In genomic region chr11:11407065-11407737, GRCh38 we compare ENCODE assay signal across 14 cellular contexts. TPM values are rescaled to one million over a fixed set of nuclear protein-coding genes. Genes with fewer than 3 reads are reported as not detected.
DNase-seq lines count a peak whose midpoint lies in the region; ATAC-seq, FAIRE-seq and TF ChIP-seq lines count a peak whose summit lies in the region.
"Had no signal": no experiment of that assay in that cellular context is flagged by ENCODE, and none has a peak within 500 bp of the region (broad histone marks: within the 10 kb centered on the region; RNA-seq: fewer than 3 reads in every experiment).

No MANE protein-coding gene starts in this region.

- no peaks in the 10 kb centered on the region for H3K4me1 Mint-ChIP-seq in activated CD4-positive, alpha-beta memory T cell treated with anti-CD3 and anti-CD28 coated beads for 36 hours (ENCODE audit: low read depth)

- H3K36me3 Mint-ChIP-seq in activated CD4-positive, alpha-beta memory T cell treated with anti-CD3 and anti-CD28 coated beads for 36 hours, result no peaks in the 10 kb centered on the region

- TF ChIP-seq POLR2A in HepG2 (IDR thresholded peaks at IDR 0.05; ENCODE audit: insufficient read depth in 1 of 2, low read depth in 2 of 2, low read length in 2 of 2), result no peak
- no peak for TF ChIP-seq POLR2A in adrenal gland (IDR thresholded peaks at IDR 0.05)

- H3K27ac Mint-ChIP-seq in activated CD4-positive, alpha-beta memory T cell treated with anti-CD3 and anti-CD28 coated beads for 36 hours, result no peak overlapping the region

- TF ChIP-seq CTCF in liver (IDR thresholded peaks at IDR 0.05; ENCODE audit: low read depth, low read length, missing input control), result peak; percentile 13
- no peak for TF ChIP-seq CTCF in HepG2 (CRISPR knock-in tag; IDR thresholded peaks at IDR 0.05)
- TF ChIP-seq CTCF in adrenal gland (IDR thresholded peaks at IDR 0.05), result peak in 1 of 6 experiments; percentile 12
- no peak for TF ChIP-seq CTCF in lung (IDR thresholded peaks at IDR 0.05; ENCODE audit: control extremely low read depth, extremely low read depth)

- H3K27me3 Mint-ChIP-seq in activated CD4-positive, alpha-beta memory T cell treated with anti-CD3 and anti-CD28 coated beads for 36 hours, result peaks cover 11% of the 10 kb centered on the region

- H3K4me3 Mint-ChIP-seq in activated CD4-positive, alpha-beta memory T cell treated with anti-CD3 and anti-CD28 coated beads for 36 hours, result no peak overlapping the region

- no peaks in the 10 kb centered on the region for H3K27me3 ChIP-seq in liver (ENCODE audit: control insufficient read depth in 4 of 4, insufficient read depth in 4 of 4, low read length in 3 of 4)
- H3K27me3 ChIP-seq in HepG2 (ENCODE audit: control insufficient read depth in 1 of 2, insufficient read depth in 2 of 2, low read length in 2 of 2), result peaks cover 2 to 43% of the 10 kb centered on the region in 2 experiments; a peak in 4 of 5 replicates
- no peaks in the 10 kb centered on the region for H3K27me3 ChIP-seq in adrenal gland
- no peaks in the 10 kb centered on the region for H3K27me3 ChIP-seq in lung (ENCODE audit: control insufficient read depth, insufficient read depth)
- H3K27me3 ChIP-seq: SJSA1, suprapubic skin had no signal

- no peaks in the 10 kb centered on the region for H3K79me2 ChIP-seq in HepG2 (ENCODE audit: insufficient read depth, low read length)

- no peak for FAIRE-seq in HepG2 (lab: Jason Lieb, UNC)
- FAIRE-seq: A549 had no signal

- in situ Hi-C loops in HepG2 (cut with HindIII; ENCODE audit: extremely low pct_ligation_motif_present, low pct_unique_long_range_greater_than_20kb), result no loop called here

- WGBS in liver, result 59% methylated on average over 9 of the region's 9 CpGs
- WGBS in HepG2 (ENCODE audit: low lambda C conversion rate), result 19% methylated on average over 8 of the region's 9 CpGs
- WGBS in adrenal gland, 4 donors, result 28 to 47% (median 35%) methylated on average over 9 of the region's 9 CpGs
- WGBS in lung, 2 donors, result 32 to 40% methylated on average over 9 of the region's 9 CpGs

- TF ChIP-seq RAD21 in liver (IDR thresholded peaks at IDR 0.05), result peak; percentile 37 to 61
- TF ChIP-seq RAD21 in HepG2 (CRISPR knock-in tag; IDR thresholded peaks at IDR 0.05), result no peak

- DNase-seq in HepG2 (ENCODE audit: low spot score), result no peak
- peak; percentile 21 to 87 (median 56) for DNase-seq in adrenal gland
- peak; percentile 66 for DNase-seq in lung (ENCODE audit: low spot score)
- DNase-seq in activated CD4-positive, alpha-beta memory T cell treated with anti-CD3 and anti-CD28 coated beads for 36 hours, result no peak
- DNase-seq in HCEC 1CT, result no peak
- no peak for DNase-seq in SW 1271 (lab: John Stamatoyannopoulos, UW)
- DNase-seq: activated CD8-positive, alpha-beta memory T cell treated with anti-CD3 and anti-CD28 coated beads, Interleukin-2, amount 50 U/mL, for 4 hours; KG1 had no signal

- H3K4me3 ChIP-seq in liver (ENCODE audit: low read depth in 1 of 3, low read length in 3 of 3) (no peak overlapping the region), HepG2 (replicated peaks in 1 of 3; ENCODE audit: insufficient read depth in 1 of 3, low read depth in 2 of 3, low read length in 3 of 3) (no peak overlapping the region), adrenal gland (no peak overlapping the region), lung (no peak overlapping the region)
- H3K4me3 ChIP-seq: A549, cardiac muscle cell, SJSA1, suprapubic skin had no signal

- TF ChIP-seq EP300 in HepG2 (IDR thresholded peaks at IDR 0.05; ENCODE audit: low read depth in 2 of 2, low read length in 2 of 2), result no peak
- TF ChIP-seq EP300 in HepG2 (CRISPR knock-in tag; IDR thresholded peaks at IDR 0.05; ENCODE audit: borderline replicate concordance), result no peak

- POLR2A ChIA-PET in HepG2 (lab: Yijun Ruan, JAX), result no interaction called here
- POLR2A ChIA-PET in activated CD4-positive, alpha-beta memory T cell treated with anti-CD3 and anti-CD28 coated beads for 36 hours (lab: Charles Lee), result no interaction called here

- H3K36me3 ChIP-seq in liver (ENCODE audit: control insufficient read depth in 4 of 4, insufficient read depth in 3 of 4, low read depth in 1 of 4, low read length in 3 of 4), result peaks cover 0 to 11% (median 2%) of the 10 kb centered on the region in 4 donors
- no peaks in the 10 kb centered on the region for H3K36me3 ChIP-seq in HepG2 (replicated peaks in 1 of 2; ENCODE audit: control insufficient read depth in 1 of 2, insufficient read depth in 2 of 2, low read length in 2 of 2)
- no peaks in the 10 kb centered on the region for H3K36me3 ChIP-seq in adrenal gland (replicated peaks in 1 of 2)
- H3K36me3 ChIP-seq in lung (ENCODE audit: control insufficient read depth in 2 of 2, insufficient read depth in 2 of 2, low read length in 2 of 2), result no peaks in the 10 kb centered on the region
- H3K36me3 ChIP-seq: cardiac muscle cell, SJSA1, suprapubic skin had no signal

- no peaks in the 10 kb centered on the region for H3K9me3 Mint-ChIP-seq in activated CD4-positive, alpha-beta memory T cell treated with anti-CD3 and anti-CD28 coated beads for 36 hours

- H3K4me1 ChIP-seq in liver (ENCODE audit: control insufficient read depth in 4 of 4, insufficient read depth in 4 of 4, low read length in 3 of 4) (peaks cover 2 to 30% (median 20%) of the 10 kb centered on the region in 4 donors), HepG2 (ENCODE audit: insufficient read depth, low read length) (no peaks in the 10 kb centered on the region), adrenal gland (replicated peaks in 1 of 2) (peaks cover 4 to 19% of the 10 kb centered on the region in 2 donors), lung (ENCODE audit: control insufficient read depth in 2 of 2, insufficient read depth in 2 of 2, low read length in 2 of 2) (peaks cover 0 to 27% of the 10 kb centered on the region in 2 donors)
- H3K4me1 ChIP-seq: SJSA1 had no signal

- no peak overlapping the region for H3K9ac ChIP-seq in liver (ENCODE audit: low read depth in 1 of 2, low read length in 2 of 2)
- no peak overlapping the region for H3K9ac ChIP-seq in HepG2 (ENCODE audit: insufficient read depth, low read depth, low read length)

- no peaks in the 10 kb centered on the region for H4K20me1 ChIP-seq in HepG2 (ENCODE audit: insufficient read depth, low read length)

- intact Hi-C loops in HepG2 (cut with micrococcal nuclease; ENCODE audit: unreplicated experiment), result no loop called here
- intact Hi-C loops in adrenal gland (cut with DNase I), result no loop called here
- intact Hi-C loops in activated CD4-positive, alpha-beta memory T cell treated with anti-CD3 and anti-CD28 coated beads for 36 hours (cut with micrococcal nuclease), result loop anchor here (5.0 kb wide), 1 partner anchor 380 kb away; no protein-coding TSS in a partner anchor

- H3K9me3 ChIP-seq in liver (ENCODE audit: control insufficient read depth in 4 of 4, low read length in 3 of 4) (no peaks in the 10 kb centered on the region), HepG2 (ENCODE audit: low read length) (no peaks in the 10 kb centered on the region), adrenal gland (replicated peaks in 1 of 3) (no peaks in the 10 kb centered on the region), lung (ENCODE audit: control insufficient read depth in 2 of 2, insufficient read depth in 1 of 2, low read length in 1 of 2) (no peaks in the 10 kb centered on the region)
- H3K9me3 ChIP-seq: A549, SJSA1, suprapubic skin had no signal

- no peak overlapping the region for H2AFZ ChIP-seq in HepG2 (ENCODE audit: low read length)

- CTCF ChIA-PET in HepG2 (lab: Yijun Ruan, JAX; ENCODE audit: low intra/inter-chr PET ratio, low total read pairs), result no interaction called here
- CTCF ChIA-PET in activated CD4-positive, alpha-beta memory T cell treated with anti-CD3 and anti-CD28 coated beads for 36 hours (lab: Charles Lee), result no interaction called here

- no peak overlapping the region for H3K4me2 ChIP-seq in HepG2 (ENCODE audit: low read depth, low read length)
- H3K4me2 ChIP-seq: A549 had no signal

- ATAC-seq in HepG2 (no peak), lung (ENCODE audit: insufficient read depth, low FRiP score) (peak; percentile 54), HG02852 (IDR thresholded peaks at IDR 0.05; ENCODE audit: unreplicated experiment) (no peak)
- ATAC-seq: A549 had no signal

- BruUV-seq in HepG2 (replicated peaks; lab: Mats Ljungman, UMichigan), result no TSS peak

- H3K27ac ChIP-seq in liver (ENCODE audit: low read depth in 1 of 2, low read length in 2 of 2), result peak overlapping the region in 1 of 2 donors; percentile 11
- H3K27ac ChIP-seq in HepG2 (ENCODE audit: extremely low read length, insufficient read depth, low read length), result no peak overlapping the region
- peak overlapping the region in 1 of 5 donors; percentile 34 for H3K27ac ChIP-seq in adrenal gland
- peak overlapping the region in 1 of 2 donors; percentile 57 for H3K27ac ChIP-seq in lung (ENCODE audit: low read depth in 1 of 2, low read length in 1 of 2)
- H3K27ac ChIP-seq: A549, cardiac muscle cell, SJSA1, suprapubic skin had no signal

RNA-seq across cellular contexts. Expression of gene CSNK2A3, which starts 54.2 kb away (rescaled TPM):
- total RNA-seq in liver (under 1 TPM; 0.51 to 0.92 TPM), HepG2 (2016; rRNA removed; fragmentation: Illumina TruSeq; extraction: Trizol) (3.5 and 5.4 TPM in 2 replicates), adrenal gland (1 to 10 TPM in 3 of 8 donors, under 1 TPM in 4, not detected in 1; 0.46 to 1.4 (median 0.54) TPM), lung (1 to 10 TPM; 2.6 to 3.7 TPM)
- polyA plus RNA-seq in liver (under 1 TPM in 1 of 2 donors, not detected in 1; 0.59 TPM), HepG2 (2011; rRNA removed) (1.5 and 1.7 TPM in 2 replicates), adrenal gland (1 to 10 TPM in 1 of 3 donors, under 1 TPM in 2; 0.07 to 2.4 (median 0.40) TPM), lung (under 1 TPM; 0.39 to 0.61 TPM)
- 1.6 and 2.0 TPM in 2 replicates for total RNA-seq in HepG2 (2016; cell fraction: cytosol; rRNA removed; fragmentation: Illumina TruSeq; extraction: Trizol; ENCODE audit: low read depth)
- total RNA-seq in HepG2 (2016; cell fraction: insoluble cytoplasmic fraction; rRNA removed; fragmentation: Illumina TruSeq; extraction: Trizol), result 3.4 and 4.2 TPM in 2 replicates
- 1.6 and 2.3 TPM in 2 replicates for total RNA-seq in HepG2 (2016; cell fraction: membrane; rRNA removed; fragmentation: Illumina TruSeq; extraction: Trizol)
- 0.90 and 1.8 TPM in 2 replicates for total RNA-seq in HepG2 (2016; cell fraction: nucleus; rRNA removed; fragmentation: Illumina TruSeq; extraction: Trizol)
- 0.98 and 3.8 TPM in 2 replicates for polyA plus RNA-seq in HepG2 (2011; cell fraction: cytosol; rRNA removed)
- polyA plus RNA-seq in HepG2 (2011; cell fraction: nucleus; rRNA removed), result 0.71 and 1.1 TPM in 2 replicates
- polyA plus RNA-seq in HepG2 (2012), result 10.7 and 12.4 TPM in 2 replicates
- 0.42 TPM in 2 replicates for polyA plus RNA-seq in HepG2 (2016; cell fraction: cytosol; fragmentation: Illumina TruSeq; extraction: Trizol; ENCODE audit: low read depth)
- 2.2 and 3.1 TPM in 2 replicates for polyA plus RNA-seq in HepG2 (2016; cell fraction: insoluble cytoplasmic fraction; fragmentation: Illumina TruSeq; extraction: Trizol; ENCODE audit: low read depth)
- polyA plus RNA-seq in HepG2 (2016; cell fraction: membrane; fragmentation: Illumina TruSeq; extraction: Trizol; ENCODE audit: low read depth), result 0.63 and 0.72 TPM in 2 replicates
- 1.2 and 2.1 TPM in 2 replicates for polyA plus RNA-seq in HepG2 (2016; cell fraction: nucleus; fragmentation: Illumina TruSeq; extraction: Trizol; ENCODE audit: insufficient read depth, low read depth)
- polyA minus RNA-seq in HepG2 (2011; rRNA and poly(A)+ RNA removed; ENCODE audit: low replicate concordance), result 0.50 and 1.2 TPM in 2 replicates
- polyA minus RNA-seq in HepG2 (2011; cell fraction: cytosol; rRNA and poly(A)+ RNA removed), result 1.9 and 3.0 TPM in 2 replicates
- polyA minus RNA-seq in HepG2 (2011; cell fraction: nucleus; rRNA and poly(A)+ RNA removed), result 1.7 and 3.0 TPM in 2 replicates
- 1 to 10 TPM; 2.2 TPM for total RNA-seq in activated CD4-positive, alpha-beta memory T cell treated with anti-CD3 and anti-CD28 coated beads for 36 hours

Comparison
In these comparisons a context has a peak if more than half of its experiments do, and no peak if none do; other contexts are left out.
1. DNase-seq: peak in adrenal gland (7 of 7) and lung (single experiment); none in HepG2 (single experiment), activated CD4-positive, alpha-beta memory T cell treated with anti-CD3 and anti-CD28 coated beads for 36 hours (single experiment), HCEC 1CT (single experiment) and SW 1271 (0 of 2).